In the genomic region with DNA sequence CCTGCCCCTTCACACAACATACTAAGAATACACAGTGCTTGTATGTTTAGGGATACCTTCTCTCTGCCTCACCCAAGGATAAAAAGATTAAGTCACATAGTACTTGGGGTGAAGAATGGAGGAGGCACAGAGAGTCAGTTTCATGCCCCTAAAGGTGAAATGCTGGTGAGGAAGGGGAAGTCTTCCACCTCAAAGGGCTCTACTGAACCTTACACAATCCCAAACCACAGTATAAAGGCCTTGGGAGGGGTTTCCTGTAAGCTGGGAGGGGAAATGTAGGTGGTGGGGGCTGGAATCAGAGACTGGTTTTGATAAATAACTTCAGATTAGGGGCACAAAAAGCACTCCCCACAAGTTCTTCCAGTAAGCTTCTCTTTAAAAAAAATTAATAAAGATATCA, we compare ENCODE assay signal across 11 cellular contexts. TPM values are rescaled to one million over a fixed set of nuclear protein-coding genes. Genes with fewer than 3 reads are reported as not detected.
DNase-seq lines count a peak whose midpoint lies in the region.
"Had no signal": no experiment of that assay in that cellular context is flagged by ENCODE, and none has a peak within 500 bp of the region (broad histone marks: within the 10 kb centered on the region; RNA-seq: fewer than 3 reads in every experiment).

No MANE protein-coding gene starts in this region.

- peak overlapping the region; percentile 62 for H3K27ac Mint-ChIP-seq in dendritic cell treated with granulocyte-macrophage colony-stimulating factor and Interleukin-4, amounts not matched to agents 40 ng/mL and 50 ng/mL, for 4 days

- intact Hi-C loops in dendritic cell treated with granulocyte-macrophage colony-stimulating factor and Interleukin-4, amounts not matched to agents 40 ng/mL and 50 ng/mL, for 4 days (cut with micrococcal nuclease), result no loop called here

- no peak overlapping the region for H3K4me3 ChIP-seq in skin epidermis
- H3K4me3 ChIP-seq in SJCRH30, result no peak overlapping the region

- H3K9me3 ChIP-seq in SJCRH30 (replicated peaks), result no peaks in the 10 kb centered on the region

- DNase-seq in SIG-M5 treated with dmso at 0.1 percent for 504 hours (lab: John Stamatoyannopoulos, UW; ENCODE audit: unreplicated experiment), result peak; percentile 78
- no peak for DNase-seq in SIG-M5 (lab: John Stamatoyannopoulos, UW)
- peak; percentile 35 for DNase-seq in NOMO-1 treated with dmso at 0.1 percent for 144 hours (lab: John Stamatoyannopoulos, UW; ENCODE audit: unreplicated experiment)
- no peak for DNase-seq in inferior parietal cortex (ENCODE audit: extremely low spot score)
- DNase-seq in DMS79 treated with DMSO at 0.1 percent for 48 hours (lab: John Stamatoyannopoulos, UW), result no peak
- DNase-seq in SJCRH30, result no peak
- DNase-seq: amygdala, erythroblast, NCI-H1092 treated with DMSO at 0.1 percent for 48 hours had no signal

- H3K36me3 ChIP-seq in SJCRH30, result no peaks in the 10 kb centered on the region

- H3K27ac ChIP-seq in skin epidermis, result peak overlapping the region in 11 of 21 experiments; percentile 1 to 61 (median 37)
- no peak overlapping the region for H3K27ac ChIP-seq in SJCRH30

- H3K9me3 Mint-ChIP-seq in dendritic cell treated with granulocyte-macrophage colony-stimulating factor and Interleukin-4, amounts not matched to agents 40 ng/mL and 50 ng/mL, for 4 days, result no peaks in the 10 kb centered on the region

- peaks cover 84% of the 10 kb centered on the region for H3K4me1 Mint-ChIP-seq in dendritic cell treated with granulocyte-macrophage colony-stimulating factor and Interleukin-4, amounts not matched to agents 40 ng/mL and 50 ng/mL, for 4 days (ENCODE audit: low read depth)

- no peak overlapping the region for H3K4me3 Mint-ChIP-seq in dendritic cell treated with granulocyte-macrophage colony-stimulating factor and Interleukin-4, amounts not matched to agents 40 ng/mL and 50 ng/mL, for 4 days

- H3K27me3 Mint-ChIP-seq in dendritic cell treated with granulocyte-macrophage colony-stimulating factor and Interleukin-4, amounts not matched to agents 40 ng/mL and 50 ng/mL, for 4 days, result no peaks in the 10 kb centered on the region

- H3K27me3 ChIP-seq in SJCRH30, result no peaks in the 10 kb centered on the region

- H3K4me1 ChIP-seq in SJCRH30, result peaks cover 17% of the 10 kb centered on the region

- peaks cover 31% of the 10 kb centered on the region for H3K36me3 Mint-ChIP-seq in dendritic cell treated with granulocyte-macrophage colony-stimulating factor and Interleukin-4, amounts not matched to agents 40 ng/mL and 50 ng/mL, for 4 days (ENCODE audit: low read depth)

RNA-seq across cellular contexts. Expression of gene MINDY1, which starts 3.5 kb away (rescaled TPM):
- 2.0 and 2.5 TPM in 2 replicates for total RNA-seq in SJCRH30 (2014; rRNA removed; shearing (Covaris generic))

RNA-seq across cellular contexts. Expression of gene PRUNE1, which starts 5.1 kb away (rescaled TPM):
- 15.0 and 17.4 TPM in 2 replicates for total RNA-seq in SJCRH30 (2014; rRNA removed; shearing (Covaris generic))

RNA-seq across cellular contexts. Expression of gene ANXA9, which starts 21.1 kb away (rescaled TPM):
- total RNA-seq in SJCRH30 (2014; rRNA removed; shearing (Covaris generic)), result not detected in 2 replicates

RNA-seq across cellular contexts. Expression of gene CERS2, which starts 28.5 kb away (rescaled TPM):
- total RNA-seq in SJCRH30 (2014; rRNA removed; shearing (Covaris generic)), result 87.3 and 95.2 TPM in 2 replicates

RNA-seq across cellular contexts. Expression of gene BNIPL, which starts 33.2 kb away (rescaled TPM):
- 0.22 and 0.56 TPM in 2 replicates for total RNA-seq in SJCRH30 (2014; rRNA removed; shearing (Covaris generic))

Comparison
In these comparisons a context has a peak if more than half of its experiments do, and no peak if none do; other contexts are left out.
1. DNase-seq: peak in SIG-M5 treated with dmso at 0.1 percent for 504 hours (single experiment) and NOMO-1 treated with dmso at 0.1 percent for 144 hours (single experiment); none in SIG-M5 (single experiment), inferior parietal cortex (single experiment), DMS79 treated with DMSO at 0.1 percent for 48 hours (single experiment) and SJCRH30 (0 of 2).